ENCODE assay signal across 22 cellular contexts in the genomic region with DNA sequence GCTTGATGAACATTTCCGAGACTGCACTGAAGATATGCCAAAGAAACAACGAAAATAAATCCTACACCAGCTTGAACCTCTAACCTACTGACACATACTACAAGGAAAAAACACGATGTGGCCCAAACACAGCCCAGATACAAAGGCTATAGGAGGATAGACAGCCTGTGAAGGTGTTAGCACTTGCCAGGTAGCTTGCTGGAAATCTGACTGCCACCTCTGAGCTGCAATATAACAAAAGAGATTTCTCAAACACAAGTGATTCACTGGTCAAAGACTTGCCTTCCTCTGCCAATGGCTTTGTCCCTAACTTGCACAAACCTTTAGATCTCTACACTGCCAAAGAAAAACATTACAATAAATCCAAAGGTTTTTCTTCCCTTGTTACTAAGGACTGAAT. TPM values are rescaled to one million over a fixed set of nuclear protein-coding genes. Genes with fewer than 3 reads are reported as not detected.
A peak's percentile ranks its signal among the peaks of the same experiment; 100 is the strongest.
DNase-seq lines count a peak whose midpoint lies in the region; FAIRE-seq and TF ChIP-seq lines count a peak whose summit lies in the region.
"Had no signal": no experiment of that assay in that cellular context is flagged by ENCODE, and none has a peak within 500 bp of the region (broad histone marks: within the 10 kb centered on the region; RNA-seq: fewer than 3 reads in every experiment).

No MANE protein-coding gene starts in this region.

- no peak overlapping the region for H2BK5ac ChIP-seq in mesenchymal stem cell (ENCODE audit: low read depth, low read length, poor library complexity, severe bottlenecking)

- peak overlapping the region; percentile 69 for H2BK15ac ChIP-seq in mesenchymal stem cell (ENCODE audit: low read depth, poor library complexity, severe bottlenecking)

- no peak overlapping the region for H3K9ac ChIP-seq in mesenchymal stem cell (ENCODE audit: low read length)

- no peak overlapping the region for H3K4ac ChIP-seq in mesenchymal stem cell (ENCODE audit: low read depth in 1 of 2, low read length in 2 of 2)

- H3K9me3 ChIP-seq in mesenchymal stem cell (ENCODE audit: control insufficient read depth, low read length) = no peaks in the 10 kb centered on the region
- H3K9me3 ChIP-seq: HAP-1 had no signal

- H3K4me3 ChIP-seq in bronchial epithelial cell (ENCODE audit: low read depth, low read length) = no peak overlapping the region
- H3K4me3 ChIP-seq in mesenchymal stem cell (ENCODE audit: insufficient read depth in 1 of 2, low read depth in 1 of 2, low read length in 2 of 2) = no peak overlapping the region
- H3K4me3 ChIP-seq: HAP-1 had no signal

- H2BK12ac ChIP-seq in mesenchymal stem cell (ENCODE audit: low read length in 2 of 2) = no peak overlapping the region

- no peak overlapping the region for H2AFZ ChIP-seq in mesenchymal stem cell (ENCODE audit: low read depth, low read length)

- no peak overlapping the region for H3K18ac ChIP-seq in mesenchymal stem cell (ENCODE audit: low read depth in 1 of 2, low read length in 2 of 2)

- H4K91ac ChIP-seq in mesenchymal stem cell (ENCODE audit: low read length) = no peak overlapping the region

- H2AK5ac ChIP-seq in mesenchymal stem cell (ENCODE audit: low read length, severe bottlenecking) = no peak overlapping the region

- no peak overlapping the region for H3K4me2 ChIP-seq in mesenchymal stem cell (ENCODE audit: low read length, poor library complexity, severe bottlenecking)

- H3K23ac ChIP-seq in mesenchymal stem cell (ENCODE audit: low read length in 2 of 2) = no peak overlapping the region

- H3K36me3 ChIP-seq in bronchial epithelial cell (ENCODE audit: control insufficient read depth, insufficient read depth, low read length) (no peaks in the 10 kb centered on the region), mesenchymal stem cell (ENCODE audit: control insufficient read depth in 1 of 2, insufficient read depth in 2 of 2, low read depth in 1 of 2, low read length in 2 of 2) (no peaks in the 10 kb centered on the region)
- H3K36me3 ChIP-seq: HAP-1 had no signal

- H3K27ac ChIP-seq in epithelial cell of prostate (no peak overlapping the region), mesenchymal stem cell (ENCODE audit: low read length, poor library complexity, severe bottlenecking) (no peak overlapping the region)

- TF ChIP-seq CTCF in bronchial epithelial cell (IDR thresholded peaks at IDR 0.05; ENCODE audit: insufficient read depth, low read length, severe bottlenecking) = no peak

- H2BK120ac ChIP-seq in mesenchymal stem cell (ENCODE audit: low read depth, low read length) = no peak overlapping the region

- DNase-seq in HPDE6-E6E7 (ENCODE audit: extremely low spot score) (peak; percentile 31), bronchial epithelial cell (ENCODE audit: low read depth) (peak; percentile 58), epithelial cell of prostate (ENCODE audit: low read depth, low spot score) (peak; percentile 8), mesenchymal stem cell (no peak), NCI-H345 (lab: John Stamatoyannopoulos, UW) (no peak), NCI-H1417 treated with DMSO at 0.1 percent for 48 hours (lab: John Stamatoyannopoulos, UW) (no peak), 8988T (no peak)
- DNase-seq: C1 segment of cervical spinal cord; Calu3; CD4-positive, alpha-beta memory T cell; COR-L47; DMS53; DMS79 treated with DMSO at 0.1 percent for 48 hours; GF-D8; GOT3; HFFc6 had no signal

- no peaks in the 10 kb centered on the region for H3K79me1 ChIP-seq in mesenchymal stem cell (replicated peaks; ENCODE audit: low read length, poor library complexity, severe bottlenecking)

- H3K4me1 ChIP-seq in mesenchymal stem cell (ENCODE audit: control insufficient read depth, insufficient read depth, low read depth, low read length) = no peaks in the 10 kb centered on the region

- peak; percentile 36 for FAIRE-seq in bronchial epithelial cell (lab: Jason Lieb, UNC)
- FAIRE-seq: GM12891, H54 had no signal

- no peak overlapping the region for H3K14ac ChIP-seq in mesenchymal stem cell (ENCODE audit: low read length in 2 of 2)

- no peak overlapping the region for H4K8ac ChIP-seq in mesenchymal stem cell (ENCODE audit: low read length)

- WGBS in mesenchymal stem cell = 69% methylated on average over 1 of the region's 3 CpGs

- no peaks in the 10 kb centered on the region for H3K27me3 ChIP-seq in bronchial epithelial cell (ENCODE audit: control insufficient read depth, insufficient read depth, low read length)
- H3K27me3 ChIP-seq in mesenchymal stem cell (ENCODE audit: control insufficient read depth in 1 of 2, insufficient read depth in 1 of 2, low read length in 2 of 2) = no peaks in the 10 kb centered on the region

RNA-seq across cellular contexts. Expression of a gene that starts 21.1 kb away (rescaled TPM):
- not detected in 2 replicates for total RNA-seq in bronchial epithelial cell
- polyA plus RNA-seq in mesenchymal stem cell (2013, experiment 1 of 2) = 0.17 TPM
- polyA plus RNA-seq in mesenchymal stem cell (2013, experiment 2 of 2) = 0.15 TPM
- total RNA-seq: A172; Calu3; CD4-positive, alpha-beta memory T cell; Daoy had no signal
- polyA plus RNA-seq: BJ; CD4-positive, alpha-beta memory T cell had no signal

RNA-seq across cellular contexts. Expression of a gene that starts 21.2 kb away (rescaled TPM):
- total RNA-seq in bronchial epithelial cell = 2.4 and 4.0 TPM in 2 replicates
- polyA plus RNA-seq in mesenchymal stem cell (2013, experiment 1 of 2) = 1.5 TPM
- polyA plus RNA-seq in mesenchymal stem cell (2013, experiment 2 of 2) = 1.5 TPM

Comparison
In these comparisons a context has a peak if more than half of its experiments do, and no peak if none do; other contexts are left out.
1. DNase-seq: peak in HPDE6-E6E7 (single experiment), bronchial epithelial cell (single experiment) and epithelial cell of prostate (single experiment); none in mesenchymal stem cell (single experiment), NCI-H345 (single experiment), NCI-H1417 treated with DMSO at 0.1 percent for 48 hours (single experiment) and 8988T (single experiment).